26 cellular contexts compared by ENCODE assay signal in genomic region chr7:9709211-9709610, GRCh38.
"Had no signal": no experiment of that assay in that cellular context is flagged by ENCODE, and none has a peak within 500 bp of the region (broad histone marks: within the 10 kb centered on the region; RNA-seq: fewer than 3 reads in every experiment).

No MANE protein-coding gene starts in this region.

- H3K36me3 Mint-ChIP-seq: mesothelial cell of epicardium; naive B cell; natural killer cell; stimulated activated effector memory CD8-positive, alpha-beta T cell treated with anti-CD3 and anti-CD28 coated beads, Interleukin-12 subunit alpha, Interleukin-12 subunit beta, amount 100 ng/mL, for 72 hours; type B pancreatic cell had no signal

- H3K27ac Mint-ChIP-seq: mesothelial cell of epicardium; naive B cell; natural killer cell; progenitor cell of endocrine pancreas; stimulated activated effector memory CD8-positive, alpha-beta T cell treated with anti-CD3 and anti-CD28 coated beads, Interleukin-12 subunit alpha, Interleukin-12 subunit beta, amount 100 ng/mL, for 72 hours; stimulated activated naive CD8-positive, alpha-beta T cell treated with anti-CD3 and anti-CD28 coated beads, Interleukin-15, Interleukin-2, amounts not matched to agents 100 ng/mL and 50 ng/mL, for 24 hours; type B pancreatic cell had no signal

- H3K4me3 ChIP-seq: left lung, lower lobe of right lung, ovary, sigmoid colon, spleen, suprapubic skin, tibial nerve, uterus had no signal

- H3K9me3 ChIP-seq: left lung, lower lobe of right lung, ovary, sigmoid colon, spleen, suprapubic skin, tibial nerve, uterus had no signal

- H3K9me3 Mint-ChIP-seq: mesothelial cell of epicardium; stimulated activated naive CD8-positive, alpha-beta T cell treated with anti-CD3 and anti-CD28 coated beads, Interleukin-15, Interleukin-2, amounts not matched to agents 100 ng/mL and 50 ng/mL, for 24 hours; type B pancreatic cell had no signal

- H3K4me1 ChIP-seq: left lung, lower lobe of right lung, sigmoid colon, spleen, suprapubic skin, tibial nerve, uterus had no signal

- H3K27ac ChIP-seq: left lung, lower lobe of right lung, ovary, sigmoid colon, spleen, suprapubic skin, tibial nerve had no signal

- H3K4me3 Mint-ChIP-seq: mesothelial cell of epicardium; naive B cell; natural killer cell; stimulated activated effector memory CD8-positive, alpha-beta T cell treated with anti-CD3 and anti-CD28 coated beads, Interleukin-12 subunit alpha, Interleukin-12 subunit beta, amount 100 ng/mL, for 72 hours; stimulated activated naive CD8-positive, alpha-beta T cell treated with anti-CD3 and anti-CD28 coated beads, Interleukin-15, Interleukin-2, amounts not matched to agents 100 ng/mL and 50 ng/mL, for 24 hours; type B pancreatic cell had no signal

- H3K27me3 ChIP-seq: left lung, ovary, sigmoid colon, spleen, suprapubic skin, tibial nerve, uterus had no signal

- FAIRE-seq: keratinocyte, small intestine had no signal

- H3K4me1 Mint-ChIP-seq: naive B cell; natural killer cell; stimulated activated effector memory CD8-positive, alpha-beta T cell treated with anti-CD3 and anti-CD28 coated beads, Interleukin-12 subunit alpha, Interleukin-12 subunit beta, amount 100 ng/mL, for 72 hours had no signal

- DNase-seq: hippocampal formation; kidney glomerular epithelial cell; left cardiac atrium; left lung; lower lobe of right lung; mammary epithelial cell; mesenchymal stem cell; naive B cell; natural killer cell; ovary; retina; right cardiac atrium; sigmoid colon; small intestine; spleen; stimulated activated CD4-positive, alpha-beta T cell treated with anti-CD3 and anti-CD28 coated beads, Interleukin-4, amount 100 ng/mL, for 24 hours; stimulated activated naive CD4-positive, alpha-beta T cell; uterus had no signal

- H3K36me3 ChIP-seq: left lung, lower lobe of right lung, ovary, sigmoid colon, spleen, suprapubic skin, tibial nerve, uterus had no signal

- H3K27me3 Mint-ChIP-seq: naive B cell; progenitor cell of endocrine pancreas; stimulated activated naive CD8-positive, alpha-beta T cell treated with anti-CD3 and anti-CD28 coated beads, Interleukin-15, Interleukin-2, amounts not matched to agents 100 ng/mL and 50 ng/mL, for 24 hours; type B pancreatic cell had no signal

- ATAC-seq: left cardiac atrium; left lung; lower lobe of right lung; natural killer cell; right cardiac atrium; stimulated activated effector memory CD8-positive, alpha-beta T cell treated with anti-CD3 and anti-CD28 coated beads, Interleukin-12 subunit alpha, Interleukin-12 subunit beta, amount 100 ng/mL, for 72 hours had no signal
